22 cellular contexts compared by ENCODE assay signal in the genomic region with DNA sequence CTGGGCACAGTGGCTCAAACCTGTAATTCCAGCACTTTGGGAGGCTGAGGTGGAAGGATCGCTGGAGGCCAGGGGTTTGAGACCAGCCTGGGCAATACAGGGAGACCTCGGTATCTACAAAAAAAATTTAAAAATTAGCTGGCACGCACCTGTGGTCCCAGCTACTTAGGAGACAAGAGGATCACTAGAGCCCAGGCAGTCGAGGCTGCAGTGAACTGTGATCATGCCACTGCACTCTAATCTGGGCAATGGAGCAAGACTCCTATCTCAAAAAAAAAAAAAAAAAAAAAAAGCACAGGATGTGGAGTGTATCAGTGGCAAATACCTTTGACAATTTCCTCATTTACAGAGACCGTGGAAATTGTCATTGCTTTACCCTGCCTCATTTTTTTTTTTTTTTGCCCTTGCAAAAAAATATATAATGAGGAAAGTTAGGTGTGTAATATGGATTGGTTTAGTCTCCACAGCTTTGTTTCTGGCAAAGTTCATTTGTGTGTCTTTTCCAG. TPM values are rescaled to one million over a fixed set of nuclear protein-coding genes. Genes with fewer than 3 reads are reported as not detected.
DNase-seq lines count a peak whose midpoint lies in the region; ATAC-seq and TF ChIP-seq lines count a peak whose summit lies in the region.
"Had no signal": no experiment of that assay in that cellular context is flagged by ENCODE, and none has a peak within 500 bp of the region (broad histone marks: within the 10 kb centered on the region; RNA-seq: fewer than 3 reads in every experiment).

No MANE protein-coding gene starts in this region.

- H3K36me3 ChIP-seq in left ventricle myocardium inferior (no peaks in the 10 kb centered on the region), psoas muscle (ENCODE audit: insufficient read depth in 1 of 2, low read depth in 1 of 2) (no peaks in the 10 kb centered on the region), body of pancreas (replicated peaks in 1 of 2; ENCODE audit: insufficient read depth in 1 of 2, low read depth in 2 of 2) (no peaks in the 10 kb centered on the region)
- H3K36me3 ChIP-seq: BLaER1, SJCRH30 had no signal

- H3K36me3 Mint-ChIP-seq in naive B cell = no peaks in the 10 kb centered on the region
- H3K36me3 Mint-ChIP-seq: CD4-positive, CD25-positive, alpha-beta regulatory T cell had no signal

- no peak overlapping the region for H3K4me3 ChIP-seq in left ventricle myocardium inferior
- H3K4me3 ChIP-seq in psoas muscle = no peak overlapping the region
- H3K4me3 ChIP-seq in body of pancreas = no peak overlapping the region
- H3K4me3 ChIP-seq: BLaER1, K562, SJCRH30 had no signal

- TF ChIP-seq CTCF in left ventricle myocardium inferior (IDR thresholded peaks at IDR 0.05; ENCODE audit: borderline replicate concordance) (no peak), psoas muscle (IDR thresholded peaks at IDR 0.05) (no peak), body of pancreas (IDR thresholded peaks at IDR 0.05) (no peak)

- no peaks in the 10 kb centered on the region for H3K9me3 Mint-ChIP-seq in naive B cell
- H3K9me3 Mint-ChIP-seq: CD4-positive, CD25-positive, alpha-beta regulatory T cell had no signal

- ATAC-seq in Right ventricle myocardium inferior (no peak), naive B cell (ENCODE audit: low read depth in 2 of 2) (peak; percentile 86 to 90), psoas muscle (no peak), body of pancreas (no peak), HG03521 (IDR thresholded peaks at IDR 0.05; ENCODE audit: unreplicated experiment) (no peak)
- ATAC-seq: K562 had no signal

- peak overlapping the region in 4 of 6 donors; percentile 63 to 95 (median 82) for H3K27ac Mint-ChIP-seq in naive B cell
- H3K27ac Mint-ChIP-seq: CD4-positive, CD25-positive, alpha-beta regulatory T cell had no signal

- peaks cover 12% of the 10 kb centered on the region for H3K4me1 ChIP-seq in left ventricle myocardium inferior
- H3K4me1 ChIP-seq in psoas muscle = peaks cover 7% of the 10 kb centered on the region
- peaks cover 5% of the 10 kb centered on the region for H3K4me1 ChIP-seq in body of pancreas
- H3K4me1 ChIP-seq: BLaER1, SJCRH30 had no signal

- intact Hi-C loops in left ventricle myocardium inferior (cut with micrococcal nuclease) (no loop called here), Right ventricle myocardium inferior (cut with DNase I) (no loop called here), psoas muscle (cut with DNase I) (no loop called here), body of pancreas (cut with DNase I) (no loop called here)

- H3K27ac ChIP-seq in left ventricle myocardium inferior (replicated peaks) (peak overlapping the region; percentile 23), psoas muscle (peak overlapping the region; percentile 41), body of pancreas (no peak overlapping the region)
- H3K27ac ChIP-seq: BLaER1, SJCRH30 had no signal

- H3K9me3 ChIP-seq in left ventricle myocardium inferior (replicated peaks) = no peaks in the 10 kb centered on the region
- no peaks in the 10 kb centered on the region for H3K9me3 ChIP-seq in psoas muscle
- H3K9me3 ChIP-seq in body of pancreas = no peaks in the 10 kb centered on the region
- H3K9me3 ChIP-seq: BLaER1, SJCRH30 had no signal

- peak overlapping the region in 2 of 8 donors; percentile 22 to 45 for H3K4me3 Mint-ChIP-seq in naive B cell
- H3K4me3 Mint-ChIP-seq: CD4-positive, CD25-positive, alpha-beta regulatory T cell had no signal

- no peak for TF ChIP-seq POLR2A in body of pancreas (IDR thresholded peaks at IDR 0.05)

- WGBS in psoas muscle, 3 donors = 85 to 91% (median 89%) methylated on average over 5 of the region's 5 CpGs
- WGBS in body of pancreas, 2 donors = 81 to 89% methylated on average over 5 of the region's 5 CpGs

- no peaks in the 10 kb centered on the region for H3K27me3 Mint-ChIP-seq in naive B cell
- H3K27me3 Mint-ChIP-seq: CD4-positive, CD25-positive, alpha-beta regulatory T cell had no signal

- peaks cover 5 to 13% (median 12%) of the 10 kb centered on the region in 3 donors for H3K4me1 Mint-ChIP-seq in naive B cell

- H3K27me3 ChIP-seq in left ventricle myocardium inferior (ENCODE audit: low read depth) (no peaks in the 10 kb centered on the region), psoas muscle (ENCODE audit: insufficient read depth in 3 of 3, low read length in 2 of 3) (no peaks in the 10 kb centered on the region), body of pancreas (no peaks in the 10 kb centered on the region)
- H3K27me3 ChIP-seq: BLaER1, SJCRH30 had no signal

- no peak for DNase-seq in left ventricle myocardium inferior
- no peak for DNase-seq in Right ventricle myocardium inferior (ENCODE audit: missing footprints)
- no peak for DNase-seq in naive B cell
- no peak for DNase-seq in psoas muscle
- no peak for DNase-seq in occipital lobe (lab: John Stamatoyannopoulos, UW)
- DNase-seq in body of pancreas = no peak
- DNase-seq in SKM-1 treated with dmso at 0.1 percent for 144 hours (lab: John Stamatoyannopoulos, UW; ENCODE audit: unreplicated experiment) = no peak
- DNase-seq: CD4-positive, CD25-positive, alpha-beta regulatory T cell; DMS153; DND-41; MV-4-11; NCI-H1105; NCI-H1436 treated with DMSO at 0.1 percent for 48 hours; NCI-H1930; NCI-H2107; NCI-H446; NCI-H524 treated with DMSO at 0.1 percent for 48 hours; NCI-H774; SJCRH30 had no signal

RNA-seq across cellular contexts. Expression of gene PPP1CB, which starts 20.9 kb away (rescaled TPM):
- total RNA-seq in left ventricle myocardium inferior = 461 TPM
- 397 TPM for total RNA-seq in Right ventricle myocardium inferior
- 10 to 100 TPM; 62.4 to 93.3 (median 86.9) TPM for polyA plus RNA-seq in naive B cell (ENCODE audit: low read depth in 6 of 6)
- 100 to 1,000 TPM; 448 to 628 (median 556) TPM for total RNA-seq in psoas muscle
- polyA plus RNA-seq in psoas muscle = 100 to 1,000 TPM; 191 to 373 (median 226) TPM
- 433 TPM for total RNA-seq in occipital lobe
- 100 to 1,000 TPM in 1 of 2 donors, 10 to 100 TPM in 1; 63.3 to 139 TPM for total RNA-seq in body of pancreas

Comparison
In these comparisons a context has a peak if more than half of its experiments do, and no peak if none do; other contexts are left out.
1. H3K27ac ChIP-seq: peak in left ventricle myocardium inferior (single experiment) and psoas muscle (single experiment); none in body of pancreas (0 of 4).
2. ATAC-seq: peak in naive B cell (2 of 2); none in Right ventricle myocardium inferior (single experiment), psoas muscle (0 of 4), body of pancreas (single experiment) and HG03521 (single experiment).